In the genomic region with DNA sequence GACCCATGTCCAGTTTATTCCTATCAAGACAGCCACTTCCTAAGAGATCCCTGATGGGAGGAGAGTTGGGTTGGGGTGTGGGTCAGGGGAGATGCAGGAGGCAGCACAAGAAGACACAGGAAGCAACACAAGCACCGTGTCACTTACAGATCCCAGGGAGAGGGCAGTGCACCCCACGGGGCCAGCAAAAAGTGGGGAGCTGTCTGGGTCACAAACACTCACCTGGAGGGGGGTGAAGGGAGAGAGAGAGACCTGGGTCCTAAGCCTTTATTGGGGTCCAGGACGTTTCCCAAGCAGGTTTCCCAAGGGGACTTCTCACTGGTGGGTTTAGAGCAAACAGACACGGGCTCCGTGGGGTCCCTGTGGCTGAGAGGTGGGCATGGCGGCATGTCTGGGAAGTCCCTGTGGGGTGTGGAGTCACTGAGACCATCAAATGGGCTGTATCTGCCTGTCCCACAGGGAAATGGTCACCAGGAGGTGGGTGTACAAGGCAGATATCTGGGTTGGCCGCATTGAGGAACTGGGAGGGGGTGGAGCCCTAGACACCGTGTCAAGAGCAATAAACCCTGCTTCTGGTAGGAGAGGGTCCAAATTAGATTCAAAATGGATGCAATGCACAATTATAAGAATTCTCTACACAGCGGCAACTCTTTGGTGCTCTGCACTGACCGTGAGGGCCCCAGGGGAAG, we compare ENCODE assay signal across 15 cellular contexts. TPM values are rescaled to one million over a fixed set of nuclear protein-coding genes. Genes with fewer than 3 reads are reported as not detected.
DNase-seq lines count a peak whose midpoint lies in the region; ATAC-seq and TF ChIP-seq lines count a peak whose summit lies in the region.
"Had no signal": no experiment of that assay in that cellular context is flagged by ENCODE, and none has a peak within 500 bp of the region (broad histone marks: within the 10 kb centered on the region; RNA-seq: fewer than 3 reads in every experiment).

No MANE protein-coding gene starts in this region.

- H3K9me3 Mint-ChIP-seq in natural killer cell treated with Interleukin-12 subunit alpha and Interleukin-12 subunit beta and Interleukin-15 and Interleukin-18, amount 100 ng/mL, for 72 hours: no peaks in the 10 kb centered on the region
- H3K9me3 Mint-ChIP-seq: central memory CD8-positive, alpha-beta T cell had no signal

- H3K36me3 ChIP-seq in colonic mucosa (no peaks in the 10 kb centered on the region), tibial artery (no peaks in the 10 kb centered on the region)

- H3K4me1 Mint-ChIP-seq in natural killer cell treated with Interleukin-12 subunit alpha and Interleukin-12 subunit beta and Interleukin-15 and Interleukin-18, amount 100 ng/mL, for 72 hours (ENCODE audit: low read depth in 2 of 2): peaks cover 34 to 42% of the 10 kb centered on the region in 2 donors
- H3K4me1 Mint-ChIP-seq: central memory CD8-positive, alpha-beta T cell had no signal

- no peak for ATAC-seq in natural killer cell treated with Interleukin-12 subunit alpha and Interleukin-12 subunit beta and Interleukin-15 and Interleukin-18, amount 100 ng/mL, for 72 hours
- ATAC-seq in HG03095 (IDR thresholded peaks at IDR 0.05; ENCODE audit: unreplicated experiment): no peak
- no peak for ATAC-seq in HG03159 (IDR thresholded peaks at IDR 0.05; ENCODE audit: unreplicated experiment)

- H3K27ac Mint-ChIP-seq in natural killer cell treated with Interleukin-12 subunit alpha and Interleukin-12 subunit beta and Interleukin-15 and Interleukin-18, amount 100 ng/mL, for 72 hours: peak overlapping the region; percentile 95 to 97

- peak overlapping the region in 1 of 2 donors; percentile 1 for H3K9ac ChIP-seq in colonic mucosa (ENCODE audit: low read depth in 2 of 2, low read length in 2 of 2)

- H3K27ac ChIP-seq in colonic mucosa (peak overlapping the region; percentile 61), tibial artery (peak overlapping the region; percentile 89 to 97)
- H3K27ac ChIP-seq: VCaP had no signal

- intact Hi-C loops in colonic mucosa (cut with DNase I): no loop called here
- intact Hi-C loops in tibial artery (cut with DNase I; ENCODE audit: low total_unique reads): no loop called here

- H3K4me3 ChIP-seq in colonic mucosa: no peak overlapping the region
- H3K4me3 ChIP-seq in tibial artery: no peak overlapping the region

- H3K9me3 ChIP-seq in colonic mucosa: no peaks in the 10 kb centered on the region
- no peaks in the 10 kb centered on the region for H3K9me3 ChIP-seq in tibial artery

- peaks cover 0 to 2% of the 10 kb centered on the region in 2 donors for H3K27me3 Mint-ChIP-seq in natural killer cell treated with Interleukin-12 subunit alpha and Interleukin-12 subunit beta and Interleukin-15 and Interleukin-18, amount 100 ng/mL, for 72 hours

- H3K4me3 Mint-ChIP-seq in natural killer cell treated with Interleukin-12 subunit alpha and Interleukin-12 subunit beta and Interleukin-15 and Interleukin-18, amount 100 ng/mL, for 72 hours: peak overlapping the region; percentile 85
- H3K4me3 Mint-ChIP-seq: central memory CD8-positive, alpha-beta T cell had no signal

- H3K27me3 ChIP-seq in colonic mucosa: no peaks in the 10 kb centered on the region
- H3K27me3 ChIP-seq in tibial artery: no peaks in the 10 kb centered on the region

- no peaks in the 10 kb centered on the region for H3K36me3 Mint-ChIP-seq in natural killer cell treated with Interleukin-12 subunit alpha and Interleukin-12 subunit beta and Interleukin-15 and Interleukin-18, amount 100 ng/mL, for 72 hours

- peak; percentile 33 to 37 for DNase-seq in NOMO-1 (lab: John Stamatoyannopoulos, UW; ENCODE audit: unreplicated experiment in 2 of 2)
- DNase-seq in NOMO-1 treated with dmso at 0.1 percent for 144 hours (lab: John Stamatoyannopoulos, UW; ENCODE audit: unreplicated experiment): no peak
- no peak for DNase-seq in colonic mucosa
- no peak for DNase-seq in natural killer cell treated with Interleukin-12 subunit alpha and Interleukin-12 subunit beta and Interleukin-15 and Interleukin-18, amount 100 ng/mL, for 72 hours (ENCODE audit: low spot score)
- DNase-seq in tibial artery: no peak
- no peak for DNase-seq in SKM-1 treated with dmso at 0.1 percent for 144 hours (lab: John Stamatoyannopoulos, UW; ENCODE audit: unreplicated experiment)
- DNase-seq: activated naive CD4-positive, alpha-beta T cell treated with anti-CD3 and anti-CD28 coated beads, Interleukin-2, amount 50 U/mL, for 16 hours; NCI-H1436 treated with DMSO at 0.1 percent for 48 hours; NCI-H524 treated with DMSO at 0.1 percent for 48 hours had no signal

- H3K4me1 ChIP-seq in colonic mucosa: no peaks in the 10 kb centered on the region
- H3K4me1 ChIP-seq in tibial artery: peaks cover 0 to 74% (median 48%) of the 10 kb centered on the region in 4 donors

- no peak for TF ChIP-seq CTCF in colonic mucosa (IDR thresholded peaks at IDR 0.05)
- TF ChIP-seq CTCF in tibial artery (IDR thresholded peaks at IDR 0.05): no peak

RNA-seq across cellular contexts. Expression of gene CD93, which starts 1.6 kb away (rescaled TPM):
- total RNA-seq in colonic mucosa: 10 to 100 TPM in 1 of 2 donors, 1 to 10 TPM in 1; 5.3 to 20.3 TPM
- 10 to 100 TPM; 13.7 to 16.8 TPM for total RNA-seq in natural killer cell treated with Interleukin-12 subunit alpha and Interleukin-12 subunit beta and Interleukin-15 and Interleukin-18, amount 100 ng/mL, for 72 hours

RNA-seq across cellular contexts. Expression of gene THBD, which starts 38.3 kb away (rescaled TPM):
- 1 to 10 TPM; 2.3 to 6.3 TPM for total RNA-seq in colonic mucosa
- total RNA-seq in natural killer cell treated with Interleukin-12 subunit alpha and Interleukin-12 subunit beta and Interleukin-15 and Interleukin-18, amount 100 ng/mL, for 72 hours: under 1 TPM; 0.12 to 0.33 TPM

RNA-seq across cellular contexts. Expression of gene SSTR4, which starts 52.6 kb away (rescaled TPM):
- total RNA-seq in colonic mucosa: not detected
- not detected for total RNA-seq in natural killer cell treated with Interleukin-12 subunit alpha and Interleukin-12 subunit beta and Interleukin-15 and Interleukin-18, amount 100 ng/mL, for 72 hours
- total RNA-seq: epithelial cell of proximal tubule, pulmonary artery endothelial cell had no signal

Comparison
In these comparisons a context has a peak if more than half of its experiments do, and no peak if none do; other contexts are left out.
1. DNase-seq: peak in NOMO-1 (2 of 2); none in NOMO-1 treated with dmso at 0.1 percent for 144 hours (single experiment), colonic mucosa (single experiment), natural killer cell treated with Interleukin-12 subunit alpha and Interleukin-12 subunit beta and Interleukin-15 and Interleukin-18, amount 100 ng/mL, for 72 hours (single experiment), tibial artery (0 of 2) and SKM-1 treated with dmso at 0.1 percent for 144 hours (single experiment).